8 cellular contexts compared by ENCODE assay signal in genomic region chr6:97867177-97867576, GRCh38.
"Had no signal": no experiment of that assay in that cellular context is flagged by ENCODE, and none has a peak within 500 bp of the region (broad histone marks: within the 10 kb centered on the region; RNA-seq: fewer than 3 reads in every experiment).

No MANE protein-coding gene starts in this region.

- ATAC-seq: GM23338, HCT116 had no signal

- FAIRE-seq: HTR-8/SVneo had no signal

- H3K27ac ChIP-seq: KMS-11 had no signal

- H3K9me3 ChIP-seq: HAP-1 had no signal

- DNase-seq: H7, IMR-90, KBM-7 had no signal

- H3K4me3 ChIP-seq: GM23338, HAP-1 had no signal

- H3K9ac ChIP-seq: KMS-11 had no signal

- H3K36me3 ChIP-seq: HAP-1 had no signal

- H2AFZ ChIP-seq: GM23338 had no signal

- H3K4me2 ChIP-seq: GM23338, KMS-11 had no signal
